ENCODE assay signal across 13 cellular contexts in the genomic region with DNA sequence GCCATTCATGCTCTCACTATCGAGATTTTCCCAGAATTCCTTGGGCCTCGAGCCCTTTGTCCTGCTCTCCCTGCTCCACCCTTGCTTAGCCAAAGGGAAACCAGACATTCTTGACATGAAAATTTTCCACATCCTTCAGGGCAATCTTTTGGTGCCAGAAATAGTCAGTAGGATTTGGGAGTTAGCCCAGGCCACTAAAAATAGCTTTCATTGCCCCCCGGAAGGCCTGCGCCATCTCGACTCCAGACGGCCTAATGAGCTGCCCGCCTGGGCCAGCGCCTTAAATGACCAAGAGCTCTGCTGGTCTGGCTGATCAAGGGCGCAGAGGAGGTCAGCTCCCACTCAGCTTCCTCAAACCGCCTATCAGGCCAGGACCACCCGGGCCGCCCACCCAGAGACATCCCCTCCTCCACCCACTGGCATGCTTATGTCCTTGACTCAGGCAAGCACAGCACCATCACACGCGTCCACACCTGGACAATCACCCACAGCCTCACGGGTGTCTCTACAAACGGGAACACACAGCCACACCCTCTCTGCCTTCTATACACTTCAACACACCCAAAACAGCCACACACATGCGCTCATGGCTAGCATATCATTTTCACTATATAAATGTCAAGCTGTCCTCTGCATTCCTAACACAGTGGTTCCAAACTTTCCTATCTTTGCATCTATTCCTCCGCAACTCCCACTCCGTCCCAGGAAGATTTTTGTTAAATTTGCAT. TPM values are rescaled to one million over a fixed set of nuclear protein-coding genes. Genes with fewer than 3 reads are reported as not detected.
DNase-seq lines count a peak whose midpoint lies in the region; ATAC-seq and TF ChIP-seq lines count a peak whose summit lies in the region.
"Had no signal": no experiment of that assay in that cellular context is flagged by ENCODE, and none has a peak within 500 bp of the region (broad histone marks: within the 10 kb centered on the region; RNA-seq: fewer than 3 reads in every experiment).

No MANE protein-coding gene starts in this region.

- H3K36me3 ChIP-seq in adrenal gland (replicated peaks in 1 of 2) = no peaks in the 10 kb centered on the region
- no peaks in the 10 kb centered on the region for H3K36me3 ChIP-seq in mucosa of descending colon (ENCODE audit: low read depth)
- no peaks in the 10 kb centered on the region for H3K36me3 ChIP-seq in suprapubic skin
- no peaks in the 10 kb centered on the region for H3K36me3 ChIP-seq in colonic mucosa

- H3K27me3 ChIP-seq in adrenal gland (no peaks in the 10 kb centered on the region), suprapubic skin (no peaks in the 10 kb centered on the region), colonic mucosa (no peaks in the 10 kb centered on the region)

- 64 to 67% (median 64%) methylated on average over 12 to 19 of the region's 19 CpGs for WGBS in adrenal gland, 4 donors
- WGBS in suprapubic skin = 39% methylated on average over 19 of the region's 19 CpGs

- H3K27ac ChIP-seq in adrenal gland (peak overlapping the region in 4 of 5 donors; percentile 18 to 90 (median 41)), suprapubic skin (peak overlapping the region; percentile 71), colonic mucosa (no peak overlapping the region)

- no peak for TF ChIP-seq CTCF in adrenal gland (IDR thresholded peaks at IDR 0.05)
- no peak for TF ChIP-seq CTCF in mucosa of descending colon (IDR thresholded peaks at IDR 0.05)
- no peak for TF ChIP-seq CTCF in suprapubic skin (IDR thresholded peaks at IDR 0.05)
- no peak for TF ChIP-seq CTCF in colonic mucosa (IDR thresholded peaks at IDR 0.05)

- peak in 2 of 7 donors; percentile 45 to 67 for DNase-seq in adrenal gland
- peak; percentile 77 for DNase-seq in fibroblast of peridontal ligament (ENCODE audit: extremely low read depth)
- peak in 2 of 3 donors; percentile 46 to 51 for DNase-seq in mucosa of descending colon
- no peak for DNase-seq in suprapubic skin (ENCODE audit: low spot score in 2 of 2)
- DNase-seq in EL = no peak
- DNase-seq in D341Med (ENCODE audit: low spot score) = no peak
- no peak for DNase-seq in colonic mucosa
- DNase-seq: activated CD8-positive, alpha-beta memory T cell treated with anti-CD3 and anti-CD28 coated beads, Interleukin-2, amount 10 ng/mL, durations not matched to agents 7 days and 5 days; CD8-positive, alpha-beta memory T cell; immature natural killer cell; Kasumi-1; PC-3 had no signal

- intact Hi-C loops in adrenal gland (cut with DNase I) (no loop called here), mucosa of descending colon (cut with DNase I, micrococcal nuclease) (no loop called here), colonic mucosa (cut with DNase I) (no loop called here)

- TF ChIP-seq EP300 in suprapubic skin (IDR thresholded peaks at IDR 0.05) = no peak

- no peaks in the 10 kb centered on the region for H3K4me1 ChIP-seq in adrenal gland (replicated peaks in 1 of 2)
- H3K4me1 ChIP-seq in mucosa of descending colon (ENCODE audit: low read depth) = peaks cover 8% of the 10 kb centered on the region
- peaks cover 39% of the 10 kb centered on the region for H3K4me1 ChIP-seq in suprapubic skin
- peaks cover 3% of the 10 kb centered on the region for H3K4me1 ChIP-seq in colonic mucosa

- no peak overlapping the region for H3K9ac ChIP-seq in colonic mucosa (ENCODE audit: low read depth in 2 of 2, low read length in 2 of 2)

- TF ChIP-seq POLR2A in adrenal gland (IDR thresholded peaks at IDR 0.05) (no peak), suprapubic skin (IDR thresholded peaks at IDR 0.05) (no peak)

- H3K4me3 ChIP-seq in adrenal gland = no peak overlapping the region
- H3K4me3 ChIP-seq in mucosa of descending colon = no peak overlapping the region
- H3K4me3 ChIP-seq in suprapubic skin = no peak overlapping the region
- no peak overlapping the region for H3K4me3 ChIP-seq in colonic mucosa

- ATAC-seq in mucosa of descending colon (peak; percentile 88), HG02981 (IDR thresholded peaks at IDR 0.05; ENCODE audit: unreplicated experiment) (no peak)
- ATAC-seq: activated CD8-positive, alpha-beta memory T cell treated with anti-CD3 and anti-CD28 coated beads, Interleukin-2, amount 10 ng/mL, durations not matched to agents 7 days and 5 days; PC-3 had no signal

- H3K9me3 ChIP-seq in adrenal gland (replicated peaks in 1 of 3) (no peaks in the 10 kb centered on the region), mucosa of descending colon (no peaks in the 10 kb centered on the region), suprapubic skin (no peaks in the 10 kb centered on the region), colonic mucosa (no peaks in the 10 kb centered on the region)

RNA-seq across cellular contexts. Expression of gene DUSP1, which starts 20.9 kb away (rescaled TPM):
- total RNA-seq in adrenal gland = 100 to 1,000 TPM in 7 of 8 donors, 10 to 100 TPM in 1; 60.5 to 603 (median 339) TPM
- 100 to 1,000 TPM in 1 of 3 donors, 10 to 100 TPM in 2; 59.5 to 107 (median 77.1) TPM for polyA plus RNA-seq in adrenal gland
- total RNA-seq in mucosa of descending colon = 100 to 1,000 TPM in 2 of 3 donors, 10 to 100 TPM in 1; 90.9 to 233 (median 137) TPM
- total RNA-seq in suprapubic skin = 1,000 to 10,000 TPM; 1,246 to 2,948 (median 1,762) TPM
- total RNA-seq in colonic mucosa = 100 to 1,000 TPM in 1 of 2 donors, 10 to 100 TPM in 1; 61.7 to 102 TPM

Comparison
In these comparisons a context has a peak if more than half of its experiments do, and no peak if none do; other contexts are left out.
1. DNase-seq: peak in fibroblast of peridontal ligament (single experiment) and mucosa of descending colon (2 of 3); none in suprapubic skin (0 of 2), EL (single experiment), D341Med (single experiment) and colonic mucosa (single experiment).